Comparison of ENCODE assay signal across 24 cellular contexts in genomic region chr5:81078930-81079329, GRCh38.
DNase-seq lines count a peak whose midpoint lies in the region; ATAC-seq, FAIRE-seq and TF ChIP-seq lines count a peak whose summit lies in the region.
"Had no signal": no experiment of that assay in that cellular context is flagged by ENCODE, and none has a peak within 500 bp of the region (broad histone marks: within the 10 kb centered on the region; RNA-seq: fewer than 3 reads in every experiment).

No MANE protein-coding gene starts in this region.

- H3K36me3 Mint-ChIP-seq in CD8-positive, alpha-beta T cell, result peaks cover 52% of the 10 kb centered on the region

- no peak overlapping the region for H3K4me2 ChIP-seq in Karpas-422 (ENCODE audit: low read depth, low read length, poor library complexity, severe bottlenecking)
- no peak overlapping the region for H3K4me2 ChIP-seq in K562 (ENCODE audit: insufficient read depth, low read length)
- H3K4me2 ChIP-seq: A549; BLaER1 treated with 17β-estradiol and CSF1 and Interleukin-3, amounts not matched to agents 10 nM and 100 nM had no signal

- H3K9me3 Mint-ChIP-seq in CD8-positive, alpha-beta T cell, result peaks cover 8% of the 10 kb centered on the region

- no peaks in the 10 kb centered on the region for H3K9me2 ChIP-seq in Karpas-422 (replicated peaks; ENCODE audit: insufficient read depth, low read length)

- TF ChIP-seq RAD21 in K562 (CRISPR knock-in tag; conservative IDR thresholded peaks at IDR 0.05 in 1 of 2, IDR thresholded peaks at IDR 0.05 in 1 of 2), result no peak

- H3K27me3 ChIP-seq in Karpas-422 (ENCODE audit: low read length) (no peaks in the 10 kb centered on the region), K562 (ENCODE audit: control insufficient read depth in 2 of 2, insufficient read depth in 2 of 2, low read length in 2 of 2) (peaks cover 5 to 12% of the 10 kb centered on the region in 2 experiments; a peak in 4 of 5 replicates)
- no peaks in the 10 kb centered on the region for H3K27me3 ChIP-seq in CD8-positive, alpha-beta T cell (ENCODE audit: insufficient read depth, low read length)
- H3K27me3 ChIP-seq: BLaER1 treated with 17β-estradiol and CSF1 and Interleukin-3, amounts not matched to agents 10 nM and 100 nM had no signal

- BruUV-seq in K562 (replicated peaks; lab: Mats Ljungman, UMichigan), result no TSS peak

- H3K9ac ChIP-seq in Karpas-422 (ENCODE audit: low read length), result no peak overlapping the region
- H3K9ac ChIP-seq in K562 (ENCODE audit: insufficient read depth in 1 of 2, low read depth in 2 of 2, low read length in 2 of 2), result no peak overlapping the region
- no peak overlapping the region for H3K9ac ChIP-seq in kidney (ENCODE audit: low read length in 2 of 2)
- H3K9ac ChIP-seq: BLaER1 treated with 17β-estradiol and CSF1 and Interleukin-3, amounts not matched to agents 10 nM and 100 nM had no signal

- peaks cover 38% of the 10 kb centered on the region for H3K36me3 ChIP-seq in Karpas-422 (ENCODE audit: insufficient read depth, low read length)
- no peaks in the 10 kb centered on the region for H3K36me3 ChIP-seq in K562 (ENCODE audit: control insufficient read depth, insufficient read depth, low read length)
- peaks cover 5 to 6% of the 10 kb centered on the region in 2 donors for H3K36me3 ChIP-seq in kidney (ENCODE audit: control insufficient read depth in 1 of 2, insufficient read depth in 2 of 2, low read length in 2 of 2)
- peaks cover 23% of the 10 kb centered on the region for H3K36me3 ChIP-seq in CD8-positive, alpha-beta T cell (ENCODE audit: insufficient read depth, low read length)
- H3K36me3 ChIP-seq: BLaER1 treated with 17β-estradiol and CSF1 and Interleukin-3, amounts not matched to agents 10 nM and 100 nM had no signal

- H3K9me1 ChIP-seq in K562 (ENCODE audit: control insufficient read depth, insufficient read depth, low read length), result no peaks in the 10 kb centered on the region

- no peak overlapping the region for H3K4me3 Mint-ChIP-seq in CD8-positive, alpha-beta T cell
- H3K4me3 Mint-ChIP-seq: B cell; CD4-positive, alpha-beta T cell; CD8-positive, alpha-beta memory T cell had no signal

- no peaks in the 10 kb centered on the region for H4K20me1 ChIP-seq in Karpas-422 (ENCODE audit: insufficient read depth, low read depth, low read length)
- H4K20me1 ChIP-seq in K562 (replicated peaks; ENCODE audit: control insufficient read depth, insufficient read depth, low read length), result no peaks in the 10 kb centered on the region
- H4K20me1 ChIP-seq: BLaER1 treated with 17β-estradiol and CSF1 and Interleukin-3, amounts not matched to agents 10 nM and 100 nM had no signal

- H3K27ac ChIP-seq in Karpas-422 (ENCODE audit: low read length) (no peak overlapping the region), K562 (ENCODE audit: extremely low read depth, low read depth, low read length) (no peak overlapping the region), temporal lobe (ENCODE audit: low read depth, low read length) (peak overlapping the region; percentile 37), kidney (ENCODE audit: low read depth in 2 of 2, low read length in 2 of 2) (no peak overlapping the region)
- no peak overlapping the region for H3K27ac ChIP-seq in CD8-positive, alpha-beta T cell (ENCODE audit: low read depth, low read length)
- H3K27ac ChIP-seq: 22Rv1; A549; BLaER1 treated with 17β-estradiol and CSF1 and Interleukin-3, amounts not matched to agents 10 nM and 100 nM; C4-2B had no signal

- POLR2A ChIA-PET in K562 (lab: Yijun Ruan, JAX), result no interaction called here
- POLR2A ChIA-PET in CD8-positive, alpha-beta T cell (lab: Charles Lee), result no interaction called here

- peaks cover 10% of the 10 kb centered on the region for H3K4me1 ChIP-seq in Karpas-422 (ENCODE audit: low read length)
- H3K4me1 ChIP-seq in K562 (replicated peaks in 1 of 2; ENCODE audit: control insufficient read depth in 2 of 2, insufficient read depth in 2 of 2, low read length in 2 of 2), result no peaks in the 10 kb centered on the region
- no peaks in the 10 kb centered on the region for H3K4me1 ChIP-seq in kidney (ENCODE audit: control insufficient read depth in 1 of 2, insufficient read depth in 1 of 2, low read depth in 1 of 2, low read length in 2 of 2)
- H3K4me1 ChIP-seq in CD8-positive, alpha-beta T cell (ENCODE audit: insufficient read depth, low read length), result no peaks in the 10 kb centered on the region
- H3K4me1 ChIP-seq: A549; BLaER1 treated with 17β-estradiol and CSF1 and Interleukin-3, amounts not matched to agents 10 nM and 100 nM had no signal

- intact Hi-C loops in K562 (cut with micrococcal nuclease) (no loop called here), kidney (cut with DNase I) (no loop called here)
- intact Hi-C loops in CD8-positive, alpha-beta T cell (cut with DNase I, micrococcal nuclease), result no loop called here

- peaks cover 5% of the 10 kb centered on the region for H3K4me1 Mint-ChIP-seq in CD8-positive, alpha-beta T cell (ENCODE audit: low read depth)
- H3K4me1 Mint-ChIP-seq: B cell had no signal

- FAIRE-seq in K562 (lab: Jason Lieb, UNC) (no peak), kidney (lab: Jason Lieb, UNC) (no peak)
- FAIRE-seq: G401.6, GM12878, GM12892, GM18507 had no signal

- no peak for TF ChIP-seq CTCF in K562 (IDR thresholded peaks at IDR 0.05 in 2 of 3, conservative IDR thresholded peaks at IDR 0.05 in 1 of 3; ENCODE audit: insufficient read depth in 2 of 3, low read depth in 1 of 3, low read length in 3 of 3)
- no peak for TF ChIP-seq CTCF in kidney (IDR thresholded peaks at IDR 0.05; ENCODE audit: borderline replicate concordance, extremely low read depth, insufficient read depth)
- no peak for TF ChIP-seq CTCF in CD8-positive, alpha-beta T cell (IDR thresholded peaks at IDR 0.05)

- H3K27ac Mint-ChIP-seq in CD8-positive, alpha-beta T cell, result no peak overlapping the region
- H3K27ac Mint-ChIP-seq: B cell; CD4-positive, alpha-beta T cell; CD8-positive, alpha-beta memory T cell had no signal

- no peak overlapping the region for H3K4me3 ChIP-seq in Karpas-422 (ENCODE audit: low read length)
- H3K4me3 ChIP-seq in K562, result no peak overlapping the region
- no peak overlapping the region for H3K4me3 ChIP-seq in kidney (ENCODE audit: low read length in 2 of 2)
- H3K4me3 ChIP-seq in CD8-positive, alpha-beta T cell (ENCODE audit: low read depth, low read length), result no peak overlapping the region
- H3K4me3 ChIP-seq: A549; BLaER1 treated with 17β-estradiol and CSF1 and Interleukin-3, amounts not matched to agents 10 nM and 100 nM; GM12878 had no signal

- no peak for ATAC-seq in K562
- ATAC-seq in CD8-positive, alpha-beta T cell, result no peak
- ATAC-seq: A549, GM12878 had no signal

- in situ Hi-C loops in SK-MEL-5 (cut with HindIII; ENCODE audit: low pct_unique_long_range_greater_than_20kb, low sequenced_read_pairs) (no loop called here), K562 (cut with MboI) (no loop called here)

- no peaks in the 10 kb centered on the region for H3K27me3 Mint-ChIP-seq in CD8-positive, alpha-beta T cell (ENCODE audit: low read depth)
- H3K27me3 Mint-ChIP-seq: CD4-positive, alpha-beta T cell had no signal

- WGBS in K562 (ENCODE audit: insufficient coverage, low coverage, missing lambda C conversion rate), result 5% methylated on average over 2 of the region's 2 CpGs

- H2AFZ ChIP-seq in Karpas-422 (ENCODE audit: low read length) (no peak overlapping the region), K562 (ENCODE audit: low read depth, low read length) (no peak overlapping the region)

- no peak for TF ChIP-seq EP300 in K562 (IDR thresholded peaks at IDR 0.05; ENCODE audit: low read length)

- CTCF ChIA-PET in K562 (lab: Yijun Ruan, JAX; ENCODE audit: low intra/inter-chr PET ratio), result no interaction called here
- CTCF ChIA-PET in CD8-positive, alpha-beta T cell (lab: Charles Lee), result no interaction called here

- no peak for TF ChIP-seq POLR2A in K562 (conservative IDR thresholded peaks at IDR 0.05)

- H3K9me3 ChIP-seq in Karpas-422 (ENCODE audit: low read length) (peaks cover 12% of the 10 kb centered on the region), K562 (replicated peaks; ENCODE audit: control insufficient read depth, insufficient read depth, low read depth, low read length) (no peaks in the 10 kb centered on the region), kidney (ENCODE audit: control insufficient read depth in 1 of 2, low read length in 2 of 2) (no peaks in the 10 kb centered on the region)
- no peaks in the 10 kb centered on the region for H3K9me3 ChIP-seq in CD8-positive, alpha-beta T cell (ENCODE audit: low read length)

- H3K79me2 ChIP-seq in Karpas-422 (ENCODE audit: low read length), result no peaks in the 10 kb centered on the region
- no peaks in the 10 kb centered on the region for H3K79me2 ChIP-seq in K562 (ENCODE audit: control insufficient read depth, insufficient read depth, low read length)

- DNase-seq in Karpas-422, result peak; percentile 57
- DNase-seq in SK-MEL-5 (ENCODE audit: low read depth, low spot score), result peak; percentile 14
- DNase-seq in K562 (ENCODE audit: extremely low read depth in 1 of 4, low spot score in 3 of 4), result no peak
- no peak for DNase-seq in kidney
- no peak for DNase-seq in DMS79 treated with DMSO at 0.1 percent for 48 hours (lab: John Stamatoyannopoulos, UW)
- no peak for DNase-seq in CD8-positive, alpha-beta T cell
- DNase-seq: AML-193; CD4-positive, alpha-beta T cell; CD8-positive, alpha-beta memory T cell; COR-L47; DMS 273 treated with DMSO at 0.1 percent for 48 hours; DMS153; DMS53; DMS79 had no signal

TF ChIP-seq in K562, 482 proteins besides CTCF, POLR2A, EP300 and RAD21 (continues in another document):
- TF ChIP-seq HCFC1 (IDR thresholded peaks at IDR 0.05; ENCODE audit: low read depth, low read length) (peak; percentile 53), ELF1 (tag; IDR thresholded peaks at IDR 0.05) (peak; percentile 41; the same call in 1 of the 2 replicates)

Comparison
In these comparisons a context has a peak if more than half of its experiments do, and no peak if none do; other contexts are left out.
1. DNase-seq: peak in Karpas-422 (single experiment) and SK-MEL-5 (single experiment); none in K562 (0 of 4), kidney (single experiment), DMS79 treated with DMSO at 0.1 percent for 48 hours (single experiment) and CD8-positive, alpha-beta T cell (0 of 7).